In the genomic region with DNA sequence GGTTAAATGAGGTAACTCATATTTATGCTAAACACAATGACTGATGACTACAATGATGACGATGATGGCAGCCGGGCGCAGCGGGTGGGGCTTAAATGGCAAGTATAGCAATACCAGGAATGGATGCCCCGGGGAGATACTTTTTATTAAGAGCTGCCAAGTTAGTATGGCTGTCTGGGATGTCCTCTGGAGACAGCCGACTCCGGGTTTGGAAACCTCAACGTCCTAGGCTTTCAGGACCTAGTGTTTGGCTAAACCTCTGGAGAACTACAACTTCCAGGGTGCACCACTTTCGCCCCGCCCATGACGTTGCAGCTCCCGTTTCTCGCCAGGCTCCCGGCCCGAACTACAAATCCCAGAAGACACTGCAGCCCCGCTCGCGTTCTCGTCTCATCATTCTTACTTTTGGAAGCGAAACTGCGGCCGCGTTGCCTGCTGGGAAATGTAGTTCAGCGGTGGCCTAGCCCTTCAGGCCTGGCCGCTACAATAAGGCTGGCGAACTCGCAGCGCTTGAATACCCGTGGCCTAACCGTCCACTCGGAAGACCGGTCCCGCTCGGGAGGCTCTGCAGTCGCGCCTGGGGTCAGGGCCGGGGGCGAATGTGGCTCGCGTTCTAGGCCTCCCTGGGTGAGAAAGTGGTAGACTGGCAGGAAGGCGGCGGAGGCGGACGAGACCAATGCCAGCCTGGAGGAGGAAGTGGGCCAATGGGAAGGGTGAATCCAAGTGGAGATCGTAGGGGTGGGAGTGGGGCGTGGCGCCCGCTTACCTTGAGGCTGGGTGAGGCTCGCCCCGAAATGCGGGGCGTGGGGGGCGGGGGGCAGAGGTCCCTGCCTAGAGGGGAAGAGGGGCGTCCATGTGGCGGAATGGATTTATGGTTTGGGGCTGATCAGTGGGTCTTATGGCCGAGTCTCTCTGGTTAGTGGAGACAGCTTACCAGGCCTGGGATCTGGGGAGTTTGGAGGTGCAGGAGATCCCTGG, we compare ENCODE assay signal across 8 cellular contexts. TPM values are rescaled to one million over a fixed set of nuclear protein-coding genes. Genes with fewer than 3 reads are reported as not detected.
DNase-seq lines count a peak whose midpoint lies in the region; ATAC-seq and TF ChIP-seq lines count a peak whose summit lies in the region.

Gene SMARCAL1, plus strand, starts transcription at position 463 of the 978 bp plus-strand sequence. CDS start 2,221 bp downstream, outside the sequence.

- peak within 1 kb of the TSS; percentile 54 for H3K27ac ChIP-seq in RWPE2 (ENCODE audit: poor library complexity, severe bottlenecking)

- POLR2A ChIA-PET in naive thymus-derived CD8-positive, alpha-beta T cell (lab: Charles Lee) = interaction anchor here (0.6 to 3.3 kb wide), 4 partner anchors 22 to 328 kb away, joined by 3 to 16 read pairs (median 4); partner anchors contain the start of gene RPL37A

- peaks cover 20% of the 10 kb centered on the region for H3K36me3 Mint-ChIP-seq in activated T-helper 2 cell treated with anti-CD3 and anti-CD28 coated beads, Interferon-gamma antibody, Interleukin-2, Interleukin-4, amounts not matched to agents 10 μg/mL and 5 μg/mL and 100 μg/mL, durations not matched to agents 14 hours and 24 hours and 36 hours (ENCODE audit: low read depth)
- peaks cover 0 to 27% (median 7%) of the 10 kb centered on the region in 3 donors for H3K36me3 Mint-ChIP-seq in naive thymus-derived CD8-positive, alpha-beta T cell

- peak within 1 kb of the TSS; percentile 94 for H3K27ac Mint-ChIP-seq in activated T-helper 2 cell treated with anti-CD3 and anti-CD28 coated beads, Interferon-gamma antibody, Interleukin-2, Interleukin-4, amounts not matched to agents 10 μg/mL and 5 μg/mL and 100 μg/mL, durations not matched to agents 14 hours and 24 hours and 36 hours
- H3K27ac Mint-ChIP-seq in naive thymus-derived CD8-positive, alpha-beta T cell = peak within 1 kb of the TSS; percentile 94 to 98 (median 97)

- no peak for TF ChIP-seq CTCF in RWPE2 (IDR thresholded peaks at IDR 0.05; ENCODE audit: poor library complexity, severe bottlenecking)
- TF ChIP-seq CTCF in fibroblast of mammary gland (conservative IDR thresholded peaks at IDR 0.05; ENCODE audit: control insufficient read depth, insufficient read depth, low read depth, low read length) = no peak

- peak within 1 kb of the TSS; percentile 98 for H3K4me3 Mint-ChIP-seq in activated T-helper 2 cell treated with anti-CD3 and anti-CD28 coated beads, Interferon-gamma antibody, Interleukin-2, Interleukin-4, amounts not matched to agents 10 μg/mL and 5 μg/mL and 100 μg/mL, durations not matched to agents 14 hours and 24 hours and 36 hours (ENCODE audit: low read depth)
- peak within 1 kb of the TSS; percentile 96 to 100 (median 97) for H3K4me3 Mint-ChIP-seq in naive thymus-derived CD8-positive, alpha-beta T cell

- peaks cover 19% of the 10 kb centered on the region for H3K4me1 Mint-ChIP-seq in activated T-helper 2 cell treated with anti-CD3 and anti-CD28 coated beads, Interferon-gamma antibody, Interleukin-2, Interleukin-4, amounts not matched to agents 10 μg/mL and 5 μg/mL and 100 μg/mL, durations not matched to agents 14 hours and 24 hours and 36 hours (ENCODE audit: low read depth)
- H3K4me1 Mint-ChIP-seq in naive thymus-derived CD8-positive, alpha-beta T cell = peaks cover 9 to 26% (median 23%) of the 10 kb centered on the region in 4 donors

- peaks cover 14% of the 10 kb centered on the region for H3K36me3 ChIP-seq in RWPE2 (ENCODE audit: low read depth)

- H3K9me3 ChIP-seq in RWPE2 (ENCODE audit: severe bottlenecking) = no peaks in the 10 kb centered on the region

- DNase-seq in EH (ENCODE audit: low read depth) = peak; percentile 99
- peak; percentile 98 for DNase-seq in H4 (ENCODE audit: low spot score)
- DNase-seq in LoVo (ENCODE audit: low spot score) = peak; percentile 96
- DNase-seq in RWPE2 (ENCODE audit: low spot score) = peak; percentile 98
- peak; percentile 97 for DNase-seq in activated T-helper 2 cell treated with anti-CD3 and anti-CD28 coated beads, Interferon-gamma antibody, Interleukin-2, Interleukin-4, amounts not matched to agents 10 μg/mL and 5 μg/mL and 100 μg/mL, durations not matched to agents 14 hours and 24 hours and 36 hours (ENCODE audit: low spot score)
- peak; percentile 96 for DNase-seq in fibroblast of mammary gland (ENCODE audit: low read depth)
- peak; percentile 92 to 99 (median 97) for DNase-seq in naive thymus-derived CD8-positive, alpha-beta T cell
- DNase-seq in stimulated activated naive CD4-positive, alpha-beta T cell (lab: John Stamatoyannopoulos, UW) = peak; percentile 93 to 98 (median 96)

- ATAC-seq in RWPE2 (ENCODE audit: low read depth) = peak; percentile 93
- ATAC-seq in naive thymus-derived CD8-positive, alpha-beta T cell = peak; percentile 89 to 94

- intact Hi-C loops in activated T-helper 2 cell treated with anti-CD3 and anti-CD28 coated beads, Interferon-gamma antibody, Interleukin-2, Interleukin-4, amounts not matched to agents 10 μg/mL and 5 μg/mL and 100 μg/mL, durations not matched to agents 14 hours and 24 hours and 36 hours (cut with micrococcal nuclease) = loop anchor here (1.0 to 5.0 kb wide), 4 partner anchors 86 to 1600 kb away; partner anchors contain the start of genes RPL37A and XRCC5

- H3K27me3 ChIP-seq in RWPE2 (ENCODE audit: insufficient read depth, poor library complexity, severe bottlenecking) = no peaks in the 10 kb centered on the region

- peak within 1 kb of the TSS; percentile 78 for H3K4me3 ChIP-seq in RWPE2 (ENCODE audit: severe bottlenecking)
- peak within 1 kb of the TSS; percentile 89 for H3K4me3 ChIP-seq in fibroblast of mammary gland (ENCODE audit: control insufficient read depth, low read depth, low read length)

- peaks cover 4% of the 10 kb centered on the region for H3K4me1 ChIP-seq in RWPE2 (ENCODE audit: insufficient read depth, poor library complexity, severe bottlenecking)

- peaks cover 13% of the 10 kb centered on the region for H3K27me3 Mint-ChIP-seq in activated T-helper 2 cell treated with anti-CD3 and anti-CD28 coated beads, Interferon-gamma antibody, Interleukin-2, Interleukin-4, amounts not matched to agents 10 μg/mL and 5 μg/mL and 100 μg/mL, durations not matched to agents 14 hours and 24 hours and 36 hours (ENCODE audit: low read depth)
- H3K27me3 Mint-ChIP-seq in naive thymus-derived CD8-positive, alpha-beta T cell = peaks cover 0 to 3% (median 0%) of the 10 kb centered on the region in 5 donors

- no peaks in the 10 kb centered on the region for H3K9me3 Mint-ChIP-seq in activated T-helper 2 cell treated with anti-CD3 and anti-CD28 coated beads, Interferon-gamma antibody, Interleukin-2, Interleukin-4, amounts not matched to agents 10 μg/mL and 5 μg/mL and 100 μg/mL, durations not matched to agents 14 hours and 24 hours and 36 hours
- no peaks in the 10 kb centered on the region for H3K9me3 Mint-ChIP-seq in naive thymus-derived CD8-positive, alpha-beta T cell

RNA-seq across cellular contexts. Expression of gene SMARCAL1, which starts in this region (rescaled TPM):
- total RNA-seq in H4 (2014; rRNA removed; shearing (Covaris generic)) = 5.2 and 11.5 TPM in 2 replicates
- total RNA-seq in activated T-helper 2 cell treated with anti-CD3 and anti-CD28 coated beads, Interferon-gamma antibody, Interleukin-2, Interleukin-4, amounts not matched to agents 10 μg/mL and 5 μg/mL and 100 μg/mL, durations not matched to agents 14 hours and 24 hours and 36 hours = 32.8 and 34.1 TPM in 2 replicates
- total RNA-seq in naive thymus-derived CD8-positive, alpha-beta T cell = 10 to 100 TPM; 22.2 to 22.5 TPM
- 10 to 100 TPM; 18.7 to 22.0 (median 19.4) TPM for polyA plus RNA-seq in naive thymus-derived CD8-positive, alpha-beta T cell

Comparison
In these comparisons a context has a peak if more than half of its experiments do, and no peak if none do; other contexts are left out.
1. Peak in every context shown above with its lines: DNase-seq, ATAC-seq, H3K4me3 ChIP-seq and H3K27ac ChIP-seq.